Comparison of ENCODE assay signal across 7 cellular contexts in the genomic region with DNA sequence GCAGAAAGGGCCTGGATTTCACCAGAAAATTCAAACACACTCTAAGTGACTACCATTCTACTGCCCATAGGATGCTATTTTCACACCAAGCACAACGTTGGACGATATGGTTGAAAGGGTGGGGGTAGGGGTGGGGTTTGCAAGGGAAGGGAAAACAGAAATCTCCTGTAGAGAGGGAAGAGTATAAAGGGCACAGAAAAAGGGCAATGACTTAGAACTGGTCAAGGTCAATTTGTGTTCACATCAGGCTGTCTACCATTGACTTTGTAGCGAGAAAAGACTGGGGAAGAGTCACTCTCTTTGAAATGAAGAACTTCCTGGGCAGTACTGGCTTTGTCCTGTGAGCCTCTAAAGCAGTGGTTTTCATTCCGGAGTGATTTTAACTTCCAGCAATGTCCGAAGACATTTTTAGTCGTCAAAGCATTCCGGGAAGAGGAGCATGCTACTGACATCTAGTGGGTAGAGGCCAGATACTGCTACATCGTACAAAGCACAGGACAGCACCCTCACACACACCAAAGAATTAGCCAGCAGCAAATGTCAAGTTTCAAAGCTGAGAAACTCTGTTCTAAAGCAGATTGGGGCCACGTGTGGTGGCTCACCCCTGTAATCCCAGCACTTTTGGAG. TPM values are rescaled to one million over a fixed set of nuclear protein-coding genes. Genes with fewer than 3 reads are reported as not detected.
DNase-seq lines count a peak whose midpoint lies in the region; ATAC-seq, FAIRE-seq and TF ChIP-seq lines count a peak whose summit lies in the region.

No MANE protein-coding gene starts in this region.

- no peaks in the 10 kb centered on the region for H3K4me1 ChIP-seq in pancreas

- TF ChIP-seq CTCF in GM12864 (IDR thresholded peaks at IDR 0.05; ENCODE audit: low read depth, low read length, missing control alignments) (peak; percentile 42), pancreas (IDR thresholded peaks at IDR 0.05) (no peak)

- H3K27me3 ChIP-seq in MG63 (no peaks in the 10 kb centered on the region), pancreas (no peaks in the 10 kb centered on the region)

- WGBS in pancreas, 2 donors = 20 to 22% methylated on average over 9 of the region's 9 CpGs

- H3K27ac ChIP-seq in pancreas = no peak overlapping the region

- intact Hi-C loops in pancreas (cut with DNase I) = loop anchor here in 1 of 3 donors (10.0 kb wide), 1 partner anchor 196 kb away; no protein-coding TSS in a partner anchor

- H3K4me3 ChIP-seq in GM12864 (ENCODE audit: low read depth, low read length) (no peak overlapping the region), MG63 (no peak overlapping the region), pancreas (no peak overlapping the region)

- no peak for FAIRE-seq in pancreas (lab: Jason Lieb, UNC)

- ATAC-seq in pancreas (peak in 3 of 4 donors; percentile 38 to 56 (median 45)), GM21717 (IDR thresholded peaks at IDR 0.05; ENCODE audit: unreplicated experiment) (no peak), HG03469 (IDR thresholded peaks at IDR 0.05; ENCODE audit: unreplicated experiment) (no peak)

- H3K36me3 ChIP-seq in MG63 (no peaks in the 10 kb centered on the region), pancreas (no peaks in the 10 kb centered on the region)

- DNase-seq in GM12864 (ENCODE audit: low read depth) (no peak), MG63 (peak; percentile 1), ecto neural progenitor cell (ENCODE audit: low spot score) (peak; percentile 37), pancreas (no peak)
- no peak for DNase-seq in activated effector memory CD4-positive, alpha-beta T cell treated with Interleukin-2 at 50 U/mL for 16 hours

- H3K9me3 ChIP-seq in MG63 = no peaks in the 10 kb centered on the region
- no peaks in the 10 kb centered on the region for H3K9me3 ChIP-seq in pancreas

RNA-seq across cellular contexts. Expression of gene SLC7A3, which starts 48.4 kb away (rescaled TPM):
- total RNA-seq in MG63 (2014; rRNA removed; shearing (Covaris generic); ENCODE audit: low replicate concordance) = not detected in 2 replicates
- total RNA-seq in pancreas = under 1 TPM in 1 of 6 donors, not detected in 5; 0.13 TPM
- polyA plus RNA-seq in pancreas = not detected

Comparison
In these comparisons a context has a peak if more than half of its experiments do, and no peak if none do; other contexts are left out.
1. DNase-seq: peak in MG63 (single experiment) and ecto neural progenitor cell (single experiment); none in GM12864 (single experiment), pancreas (0 of 6) and activated effector memory CD4-positive, alpha-beta T cell treated with Interleukin-2 at 50 U/mL for 16 hours (single experiment).
2. ATAC-seq: peak in pancreas (3 of 4); none in GM21717 (single experiment) and HG03469 (single experiment).